In the genomic region with DNA sequence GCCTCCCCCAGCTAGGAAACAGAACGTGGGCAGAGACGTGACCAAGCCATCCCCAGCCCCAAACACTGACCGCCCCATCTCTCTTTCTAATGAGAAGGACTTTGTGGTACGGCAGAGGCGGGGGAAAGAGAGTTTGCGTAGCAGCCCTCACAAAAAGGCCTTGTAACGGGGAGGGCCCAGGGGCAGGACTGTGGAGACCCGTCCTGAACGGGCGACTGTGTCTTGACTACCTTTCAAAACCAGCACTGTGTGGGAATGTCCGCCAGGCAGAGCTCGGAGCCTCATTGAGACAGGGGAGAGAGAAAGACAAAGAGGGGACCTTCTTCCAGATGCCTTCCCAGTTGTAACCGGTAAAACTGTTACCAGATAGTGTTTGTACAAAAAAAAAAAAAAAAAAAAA, we compare ENCODE assay signal across 10 cellular contexts. TPM values are rescaled to one million over a fixed set of nuclear protein-coding genes. Genes with fewer than 3 reads are reported as not detected.
DNase-seq lines count a peak whose midpoint lies in the region; TF ChIP-seq lines count a peak whose summit lies in the region.
"Had no signal": no experiment of that assay in that cellular context is flagged by ENCODE, and none has a peak within 500 bp of the region (broad histone marks: within the 10 kb centered on the region; RNA-seq: fewer than 3 reads in every experiment).

No MANE protein-coding gene starts in this region.

- peak overlapping the region in 3 of 5 donors; percentile 81 to 87 (median 85) for H3K27ac ChIP-seq in adrenal gland
- H3K27ac ChIP-seq in tibial artery, result peak overlapping the region; percentile 44 to 72
- H3K27ac ChIP-seq: KMS-11 had no signal

- H3K4me3 Mint-ChIP-seq in activated naive CD4-positive, alpha-beta T cell treated with anti-CD3 and anti-CD28 coated beads, Interleukin-2, amount 10 ng/mL, durations not matched to agents 7 days and 5 days, result peak overlapping the region; percentile 82

- H3K4me1 ChIP-seq in adrenal gland (replicated peaks in 1 of 2) (peaks cover 11 to 13% of the 10 kb centered on the region in 2 donors), mononuclear cell (ENCODE audit: insufficient read depth, low read length) (peaks cover 49% of the 10 kb centered on the region), tibial artery (peaks cover 0 to 15% (median 6%) of the 10 kb centered on the region in 4 donors)
- H3K4me1 ChIP-seq: BE2C had no signal

- H3K4me3 ChIP-seq in adrenal gland (peak overlapping the region in 1 of 4 donors; percentile 55), mononuclear cell (ENCODE audit: low read length) (peak overlapping the region; percentile 34), tibial artery (peak overlapping the region; percentile 30 to 42)

- no peak for TF ChIP-seq CTCF in adrenal gland (IDR thresholded peaks at IDR 0.05)
- no peak for TF ChIP-seq CTCF in tibial artery (IDR thresholded peaks at IDR 0.05)

- 85 to 94% (median 91%) methylated on average over 13 of the region's 13 CpGs for WGBS in adrenal gland, 4 donors

- no peaks in the 10 kb centered on the region for H3K9me3 Mint-ChIP-seq in activated naive CD4-positive, alpha-beta T cell treated with anti-CD3 and anti-CD28 coated beads, Interleukin-2, amount 10 ng/mL, durations not matched to agents 7 days and 5 days

- H3K9me3 ChIP-seq in adrenal gland (replicated peaks in 1 of 3), result no peaks in the 10 kb centered on the region
- no peaks in the 10 kb centered on the region for H3K9me3 ChIP-seq in mononuclear cell (ENCODE audit: low read depth, low read length)
- H3K9me3 ChIP-seq in tibial artery, result no peaks in the 10 kb centered on the region
- H3K9me3 ChIP-seq: BE2C had no signal

- peak overlapping the region; percentile 95 for H3K27ac Mint-ChIP-seq in activated naive CD4-positive, alpha-beta T cell treated with anti-CD3 and anti-CD28 coated beads, Interleukin-2, amount 10 ng/mL, durations not matched to agents 7 days and 5 days

- intact Hi-C loops in adrenal gland (cut with DNase I) (loop anchor here (5.0 kb wide), 1 partner anchor 40 kb away; no protein-coding TSS in a partner anchor), tibial artery (cut with DNase I; ENCODE audit: low total_unique reads) (no loop called here)

- H3K36me3 ChIP-seq in adrenal gland (replicated peaks in 1 of 2) (peaks cover 0 to 19% of the 10 kb centered on the region in 2 donors), tibial artery (peaks cover 15 to 42% (median 30%) of the 10 kb centered on the region in 3 donors)
- H3K36me3 ChIP-seq: BE2C had no signal

- no peak for DNase-seq in activated naive CD4-positive, alpha-beta T cell treated with anti-CD3 and anti-CD28 coated beads, Interleukin-2, amount 10 ng/mL, durations not matched to agents 7 days and 5 days
- no peak for DNase-seq in activated naive CD4-positive, alpha-beta T cell (lab: John Stamatoyannopoulos, UW)
- DNase-seq in adrenal gland (no peak), tibial artery (no peak), AML-193 (lab: John Stamatoyannopoulos, UW) (no peak), A172 (ENCODE audit: low spot score) (no peak), NOMO-1 treated with DMSO at 0.1 percent for 48 hours (lab: John Stamatoyannopoulos, UW; ENCODE audit: unreplicated experiment) (no peak)

- H3K4me1 Mint-ChIP-seq in activated naive CD4-positive, alpha-beta T cell treated with anti-CD3 and anti-CD28 coated beads, Interleukin-2, amount 10 ng/mL, durations not matched to agents 7 days and 5 days, result peaks cover 57% of the 10 kb centered on the region

- no peak for TF ChIP-seq POLR2A in adrenal gland (IDR thresholded peaks at IDR 0.05)

- peaks cover 57% of the 10 kb centered on the region for H3K36me3 Mint-ChIP-seq in activated naive CD4-positive, alpha-beta T cell treated with anti-CD3 and anti-CD28 coated beads, Interleukin-2, amount 10 ng/mL, durations not matched to agents 7 days and 5 days

- H3K27me3 Mint-ChIP-seq in activated naive CD4-positive, alpha-beta T cell treated with anti-CD3 and anti-CD28 coated beads, Interleukin-2, amount 10 ng/mL, durations not matched to agents 7 days and 5 days, result no peaks in the 10 kb centered on the region

- CTCF ChIA-PET in activated naive CD4-positive, alpha-beta T cell treated with anti-CD3 and anti-CD28 coated beads, Interleukin-2, amount 10 ng/mL, durations not matched to agents 7 days and 5 days (lab: Charles Lee), result interaction anchor here (0.7 to 11.6 kb wide), 6 partner anchors 11 to 47 kb away, joined by 3 to 161 read pairs (median 8); no protein-coding TSS in a partner anchor

- no peaks in the 10 kb centered on the region for H3K27me3 ChIP-seq in adrenal gland
- no peaks in the 10 kb centered on the region for H3K27me3 ChIP-seq in mononuclear cell (ENCODE audit: insufficient read depth, low read length)
- no peaks in the 10 kb centered on the region for H3K27me3 ChIP-seq in tibial artery
- H3K27me3 ChIP-seq: BE2C had no signal

RNA-seq across cellular contexts. Expression of gene CD180, which starts 29.7 kb away (rescaled TPM):
- total RNA-seq in adrenal gland (1 to 10 TPM in 7 of 8 donors, under 1 TPM in 1; 0.79 to 3.6 (median 2.2) TPM), mononuclear cell (2.3 TPM)
- 1 to 10 TPM in 2 of 3 donors, under 1 TPM in 1; 0.37 to 1.3 (median 1.1) TPM for polyA plus RNA-seq in adrenal gland
- 0.03 and 0.53 TPM in 2 replicates for total RNA-seq in A172 (2014; rRNA removed; shearing (Covaris generic))
